Comparison of ENCODE assay signal across 1 cellular context in the genomic region with DNA sequence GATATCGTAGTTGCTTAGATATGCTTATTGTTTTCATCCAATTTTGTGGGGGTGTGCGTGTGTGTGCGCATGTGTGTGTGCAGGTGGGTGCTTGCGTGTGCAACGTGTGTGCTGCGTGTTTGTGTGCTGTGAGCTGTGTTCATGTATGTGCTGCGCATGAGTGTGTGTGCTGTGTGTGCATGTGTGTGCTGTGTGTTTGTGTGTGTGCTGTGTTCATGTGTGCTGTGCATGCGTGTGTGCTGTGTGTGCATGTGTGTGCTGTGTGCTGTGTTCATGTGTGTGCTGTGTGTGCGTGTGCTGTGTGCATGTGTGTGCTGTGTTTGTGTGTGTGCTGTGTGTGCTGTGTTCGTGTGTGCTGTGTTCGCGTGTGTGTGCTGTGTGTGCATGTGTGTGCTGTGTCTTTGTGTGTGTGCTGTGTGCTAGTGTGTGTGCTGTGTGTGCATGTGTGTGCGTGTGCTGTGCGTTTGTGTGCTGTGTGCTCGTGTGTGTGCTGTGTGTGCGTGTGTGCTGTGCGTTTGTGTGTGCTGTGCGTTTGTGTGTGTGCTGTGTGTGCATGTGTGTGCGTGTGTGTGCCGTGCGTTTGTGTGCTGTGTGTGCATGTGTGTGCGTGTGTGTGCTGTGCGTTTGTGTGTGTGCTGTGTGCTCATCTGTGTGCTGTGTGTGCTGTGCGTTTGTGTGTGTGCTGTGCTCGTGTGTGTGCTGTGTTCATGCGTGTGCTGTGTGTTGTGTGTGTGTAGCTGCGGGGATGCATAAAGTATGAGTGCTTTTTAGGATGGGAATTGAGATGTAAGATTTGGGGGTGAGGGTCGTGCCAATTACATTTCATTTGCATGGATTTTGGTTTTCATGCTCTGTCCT.
TF ChIP-seq lines count a peak whose summit lies in the region.

No MANE protein-coding gene starts in this region.

TF ChIP-seq in HepG2, 621 proteins besides CTCF, POLR2A, EP300 and RAD21 (continued from another document and continues in another):
- TF ChIP-seq AKNA (CRISPR knock-in tag; IDR thresholded peaks at IDR 0.05; ENCODE audit: borderline replicate concordance): no peak
- peak; percentile 46; the same call in 1 of the 2 replicates for TF ChIP-seq SP2 (CRISPR knock-in tag; IDR thresholded peaks at IDR 0.05)
- peak; percentile 23; the same call in 1 of the 2 replicates for TF ChIP-seq ZFX (CRISPR knock-in tag; IDR thresholded peaks at IDR 0.05; ENCODE audit: low read depth)
- TF ChIP-seq FOXP1 (IDR thresholded peaks at IDR 0.05): peak; percentile 36; the same call in 1 of the 2 replicates
- TF ChIP-seq FOXP1 (CRISPR knock-in tag; IDR thresholded peaks at IDR 0.05): no peak
- TF ChIP-seq ZKSCAN1 (IDR thresholded peaks at IDR 0.05; ENCODE audit: low read length): no peak
- no peak for TF ChIP-seq MEIS2 (CRISPR knock-in tag; IDR thresholded peaks at IDR 0.05)
- TF ChIP-seq ZNF747 (CRISPR knock-in tag; IDR thresholded peaks at IDR 0.05; ENCODE audit: borderline replicate concordance): 0 out of 2 replicates have a peak, but pooled peaks have one; percentile 14
- no peak for TF ChIP-seq KDM3A (CRISPR knock-in tag; IDR thresholded peaks at IDR 0.05; ENCODE audit: low read depth)
- no peak for TF ChIP-seq ZNF782 (CRISPR knock-in tag; IDR thresholded peaks at IDR 0.05; ENCODE audit: borderline replicate concordance)
- no peak; the same call in 1 of the 2 replicates for TF ChIP-seq ZSCAN31 (CRISPR knock-in tag; IDR thresholded peaks at IDR 0.05; ENCODE audit: low read depth)
- no peak for TF ChIP-seq ZNF550 (CRISPR knock-in tag; IDR thresholded peaks at IDR 0.05; ENCODE audit: borderline replicate concordance)
- no peak for TF ChIP-seq ZNF383 (CRISPR knock-in tag; IDR thresholded peaks at IDR 0.05; ENCODE audit: borderline replicate concordance)
- TF ChIP-seq TGIF2 (CRISPR knock-in tag; IDR thresholded peaks at IDR 0.05): peak; percentile 16; the same call in 1 of the 2 replicates
- no peak for TF ChIP-seq RFX3 (CRISPR knock-in tag; IDR thresholded peaks at IDR 0.05)
- TF ChIP-seq ZNF230 (CRISPR knock-in tag; IDR thresholded peaks at IDR 0.05): 0 out of 2 replicates have a peak, but pooled peaks have one; percentile 44
- peak; percentile 27; the same call in 1 of the 2 replicates for TF ChIP-seq TRAFD1 (CRISPR knock-in tag; IDR thresholded peaks at IDR 0.05; ENCODE audit: borderline replicate concordance)
- TF ChIP-seq LCORL (IDR thresholded peaks at IDR 0.05): no peak
- TF ChIP-seq LCORL (CRISPR knock-in tag; IDR thresholded peaks at IDR 0.05): peak; percentile 70; the same call in 1 of the 2 replicates
- no peak; the same call in 1 of the 2 replicates for TF ChIP-seq ZKSCAN5 (CRISPR knock-in tag; IDR thresholded peaks at IDR 0.05)
- 0 out of 2 replicates have a peak, but pooled peaks have one; percentile 31 for TF ChIP-seq ZNF709 (CRISPR knock-in tag; IDR thresholded peaks at IDR 0.05)
- TF ChIP-seq ZNF883 (CRISPR knock-in tag; IDR thresholded peaks at IDR 0.05; ENCODE audit: not compliant biosample characterization): no peak
- TF ChIP-seq ZNF138 (CRISPR knock-in tag; IDR thresholded peaks at IDR 0.05; ENCODE audit: low read depth): no peak
- no peak for TF ChIP-seq ZNF850 (CRISPR knock-in tag; conservative IDR thresholded peaks at IDR 0.05)
- 0 out of 2 replicates have a peak, but pooled peaks have one; percentile 34 for TF ChIP-seq ZNF317 (CRISPR knock-in tag; IDR thresholded peaks at IDR 0.05)
- TF ChIP-seq THYN1 (CRISPR knock-in tag; IDR thresholded peaks at IDR 0.05; ENCODE audit: borderline replicate concordance, low read depth): no peak
- TF ChIP-seq CC2D1A (CRISPR knock-in tag; IDR thresholded peaks at IDR 0.05): no peak
- TF ChIP-seq DR1 (CRISPR knock-in tag; IDR thresholded peaks at IDR 0.05): no peak; the same call in 1 of the 2 replicates
- peak; percentile 99 for TF ChIP-seq AGO2 (optimal IDR thresholded peaks at IDR 0.05; ENCODE audit: low read depth, low read length)
- TF ChIP-seq ZFP90 (CRISPR knock-in tag; IDR thresholded peaks at IDR 0.05; ENCODE audit: borderline replicate concordance): peak; percentile 51; the same call in 1 of the 2 replicates
- TF ChIP-seq, protein P1, sequence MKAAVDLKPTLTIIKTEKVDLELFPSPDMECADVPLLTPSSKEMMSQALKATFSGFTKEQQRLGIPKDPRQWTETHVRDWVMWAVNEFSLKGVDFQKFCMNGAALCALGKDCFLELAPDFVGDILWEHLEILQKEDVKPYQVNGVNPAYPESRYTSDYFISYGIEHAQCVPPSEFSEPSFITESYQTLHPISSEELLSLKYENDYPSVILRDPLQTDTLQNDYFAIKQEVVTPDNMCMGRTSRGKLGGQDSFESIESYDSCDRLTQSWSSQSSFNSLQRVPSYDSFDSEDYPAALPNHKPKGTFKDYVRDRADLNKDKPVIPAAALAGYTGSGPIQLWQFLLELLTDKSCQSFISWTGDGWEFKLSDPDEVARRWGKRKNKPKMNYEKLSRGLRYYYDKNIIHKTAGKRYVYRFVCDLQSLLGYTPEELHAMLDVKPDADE (CRISPR knock-in tag; IDR thresholded peaks at IDR 0.05): no peak
- no peak; the same call in 1 of the 2 replicates for TF ChIP-seq TARDBP (CRISPR knock-in tag; IDR thresholded peaks at IDR 0.05)
- no peak for TF ChIP-seq ZFP36L2 (CRISPR knock-in tag; IDR thresholded peaks at IDR 0.05)
- no peak for TF ChIP-seq KAT2B (IDR thresholded peaks at IDR 0.05; ENCODE audit: borderline replicate concordance, low read depth, low read length)
- peak; percentile 69; the same call in 1 of the 2 replicates for TF ChIP-seq MZF1 (CRISPR knock-in tag; IDR thresholded peaks at IDR 0.05; ENCODE audit: borderline replicate concordance)
- TF ChIP-seq SRSF9 (IDR thresholded peaks at IDR 0.05; ENCODE audit: borderline replicate concordance, insufficient read depth, low read depth, low read length, poor library complexity, severe bottlenecking): no peak
- TF ChIP-seq, protein P2, sequence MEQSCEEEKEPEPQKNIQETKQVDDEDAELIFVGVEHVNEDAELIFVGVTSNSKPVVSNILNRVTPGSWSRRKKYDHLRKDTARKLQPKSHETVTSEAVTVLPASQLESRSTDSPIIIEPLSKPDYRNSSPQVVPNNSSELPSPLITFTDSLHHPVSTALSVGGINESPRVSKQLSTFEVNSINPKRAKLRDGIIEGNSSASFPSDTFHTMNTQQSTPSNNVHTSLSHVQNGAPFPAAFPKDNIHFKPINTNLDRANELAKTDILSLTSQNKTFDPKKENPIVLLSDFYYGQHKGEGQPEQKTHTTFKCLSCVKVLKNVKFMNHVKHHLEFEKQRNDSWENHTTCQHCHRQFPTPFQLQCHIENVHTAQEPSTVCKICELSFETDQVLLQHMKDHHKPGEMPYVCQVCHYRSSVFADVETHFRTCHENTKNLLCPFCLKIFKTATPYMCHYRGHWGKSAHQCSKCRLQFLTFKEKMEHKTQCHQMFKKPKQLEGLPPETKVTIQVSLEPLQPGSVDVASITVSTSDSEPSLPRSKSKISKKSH (CRISPR knock-in tag; IDR thresholded peaks at IDR 0.05; ENCODE audit: borderline replicate concordance): 0 out of 2 replicates have a peak, but pooled peaks have one; percentile 24
- TF ChIP-seq, protein P3, sequence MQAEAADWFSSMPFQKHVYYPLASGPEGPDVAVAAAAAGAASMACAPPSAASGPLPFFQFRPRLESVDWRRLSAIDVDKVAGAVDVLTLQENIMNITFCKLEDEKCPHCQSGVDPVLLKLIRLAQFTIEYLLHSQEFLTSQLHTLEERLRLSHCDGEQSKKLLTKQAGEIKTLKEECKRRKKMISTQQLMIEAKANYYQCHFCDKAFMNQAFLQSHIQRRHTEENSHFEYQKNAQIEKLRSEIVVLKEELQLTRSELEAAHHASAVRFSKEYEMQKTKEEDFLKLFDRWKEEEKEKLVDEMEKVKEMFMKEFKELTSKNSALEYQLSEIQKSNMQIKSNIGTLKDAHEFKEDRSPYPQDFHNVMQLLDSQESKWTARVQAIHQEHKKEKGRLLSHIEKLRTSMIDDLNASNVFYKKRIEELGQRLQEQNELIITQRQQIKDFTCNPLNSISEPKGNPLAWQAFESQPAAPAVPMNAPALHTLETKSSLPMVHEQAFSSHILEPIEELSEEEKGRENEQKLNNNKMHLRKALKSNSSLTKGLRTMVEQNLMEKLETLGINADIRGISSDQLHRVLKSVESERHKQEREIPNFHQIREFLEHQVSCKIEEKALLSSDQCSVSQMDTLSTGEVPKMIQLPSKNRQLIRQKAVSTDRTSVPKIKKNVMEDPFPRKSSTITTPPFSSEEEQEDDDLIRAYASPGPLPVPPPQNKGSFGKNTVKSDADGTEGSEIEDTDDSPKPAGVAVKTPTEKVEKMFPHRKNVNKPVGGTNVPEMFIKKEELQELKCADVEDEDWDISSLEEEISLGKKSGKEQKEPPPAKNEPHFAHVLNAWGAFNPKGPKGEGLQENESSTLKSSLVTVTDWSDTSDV (CRISPR knock-in tag; IDR thresholded peaks at IDR 0.05): peak; percentile 82
- TF ChIP-seq ZNF44 (CRISPR knock-in tag; IDR thresholded peaks at IDR 0.05): no peak
- no peak for TF ChIP-seq RARA (CRISPR knock-in tag; IDR thresholded peaks at IDR 0.05)
- no peak for TF ChIP-seq FOSL1 (CRISPR knock-in tag; IDR thresholded peaks at IDR 0.05; ENCODE audit: borderline replicate concordance)
- TF ChIP-seq ZNF761 (CRISPR knock-in tag; conservative IDR thresholded peaks at IDR 0.05): no peak
- no peak for TF ChIP-seq ZNF276 (CRISPR knock-in tag; IDR thresholded peaks at IDR 0.05; ENCODE audit: low read depth)
- TF ChIP-seq, protein P4, sequence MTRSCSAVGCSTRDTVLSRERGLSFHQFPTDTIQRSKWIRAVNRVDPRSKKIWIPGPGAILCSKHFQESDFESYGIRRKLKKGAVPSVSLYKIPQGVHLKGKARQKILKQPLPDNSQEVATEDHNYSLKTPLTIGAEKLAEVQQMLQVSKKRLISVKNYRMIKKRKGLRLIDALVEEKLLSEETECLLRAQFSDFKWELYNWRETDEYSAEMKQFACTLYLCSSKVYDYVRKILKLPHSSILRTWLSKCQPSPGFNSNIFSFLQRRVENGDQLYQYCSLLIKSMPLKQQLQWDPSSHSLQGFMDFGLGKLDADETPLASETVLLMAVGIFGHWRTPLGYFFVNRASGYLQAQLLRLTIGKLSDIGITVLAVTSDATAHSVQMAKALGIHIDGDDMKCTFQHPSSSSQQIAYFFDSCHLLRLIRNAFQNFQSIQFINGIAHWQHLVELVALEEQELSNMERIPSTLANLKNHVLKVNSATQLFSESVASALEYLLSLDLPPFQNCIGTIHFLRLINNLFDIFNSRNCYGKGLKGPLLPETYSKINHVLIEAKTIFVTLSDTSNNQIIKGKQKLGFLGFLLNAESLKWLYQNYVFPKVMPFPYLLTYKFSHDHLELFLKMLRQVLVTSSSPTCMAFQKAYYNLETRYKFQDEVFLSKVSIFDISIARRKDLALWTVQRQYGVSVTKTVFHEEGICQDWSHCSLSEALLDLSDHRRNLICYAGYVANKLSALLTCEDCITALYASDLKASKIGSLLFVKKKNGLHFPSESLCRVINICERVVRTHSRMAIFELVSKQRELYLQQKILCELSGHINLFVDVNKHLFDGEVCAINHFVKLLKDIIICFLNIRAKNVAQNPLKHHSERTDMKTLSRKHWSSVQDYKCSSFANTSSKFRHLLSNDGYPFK (CRISPR knock-in tag; IDR thresholded peaks at IDR 0.05; ENCODE audit: borderline replicate concordance): no peak
- no peak for TF ChIP-seq ZNF703 (CRISPR knock-in tag; IDR thresholded peaks at IDR 0.05; ENCODE audit: borderline replicate concordance)
